In the genomic region with DNA sequence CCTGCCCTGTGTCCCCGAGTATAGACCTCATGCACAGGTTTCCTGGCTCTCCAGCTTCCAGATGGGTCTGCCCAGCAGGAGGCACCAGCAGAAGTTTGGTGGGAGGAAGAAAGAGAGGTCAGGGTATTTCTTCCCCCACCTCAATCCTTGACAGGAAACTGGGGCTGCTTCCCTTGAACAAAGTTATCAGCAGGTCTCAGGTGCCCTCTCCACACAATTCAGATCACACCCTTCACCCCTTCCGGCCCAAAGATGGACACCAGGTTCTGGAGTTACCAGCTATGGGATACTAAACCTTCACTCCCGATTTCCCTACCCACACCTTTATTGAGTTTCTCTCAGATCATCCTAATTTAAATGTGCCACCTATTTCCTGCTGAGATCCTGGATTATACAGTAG, we compare ENCODE assay signal across 1 cellular context.
TF ChIP-seq lines count a peak whose summit lies in the region.

No MANE protein-coding gene starts in this region.

TF ChIP-seq in liver, 16 proteins besides CTCF, POLR2A, EP300 and RAD21 (continued from another document):
- no peak for TF ChIP-seq REST (IDR thresholded peaks at IDR 0.05)
